Comparison of ENCODE assay signal across 8 cellular contexts in the genomic region with DNA sequence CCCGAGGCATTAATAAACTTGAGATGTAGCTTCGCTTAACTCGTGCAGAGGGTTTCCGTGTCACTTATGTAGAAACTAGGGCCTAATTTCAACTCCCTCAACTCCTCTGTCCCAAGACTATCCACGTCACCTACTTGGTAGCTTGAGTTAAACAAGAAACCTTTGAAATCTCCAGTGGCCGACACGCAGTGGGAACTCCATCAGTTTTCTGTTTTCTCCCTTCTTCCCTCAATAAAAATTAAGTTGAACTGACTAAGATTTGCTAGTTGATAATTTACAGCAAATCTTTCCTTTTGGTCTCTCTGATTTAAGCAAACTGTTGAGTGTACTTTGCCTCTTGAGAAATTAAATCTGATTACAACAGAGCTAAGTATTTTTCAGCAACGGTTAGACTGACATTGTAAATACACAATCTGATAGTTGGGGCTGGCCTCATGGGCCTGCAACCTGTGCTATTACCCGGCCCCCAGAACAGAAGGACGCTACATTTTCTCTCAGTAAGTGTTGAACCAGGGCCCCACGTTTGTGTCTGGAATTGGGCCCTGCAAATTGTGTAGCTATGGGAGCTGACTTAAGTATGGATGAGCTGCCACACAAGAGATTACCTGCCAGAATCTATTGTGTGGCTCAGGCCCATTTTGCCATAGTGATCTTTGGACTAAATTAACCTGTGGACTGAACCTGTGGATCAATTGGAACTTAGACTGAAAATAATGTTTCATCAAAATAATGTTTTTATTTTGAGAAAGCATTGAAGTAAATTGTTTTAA. TPM values are rescaled to one million over a fixed set of nuclear protein-coding genes. Genes with fewer than 3 reads are reported as not detected.
DNase-seq lines count a peak whose midpoint lies in the region; ATAC-seq and TF ChIP-seq lines count a peak whose summit lies in the region.

No MANE protein-coding gene starts in this region.

- H3K27ac ChIP-seq in BLaER1 = peak overlapping the region; percentile 88
- no peak overlapping the region for H3K27ac ChIP-seq in MM.1S (ENCODE audit: low read length)

- intact Hi-C loops in mucosa of descending colon (cut with DNase I, micrococcal nuclease) = no loop called here

- H3K4me1 ChIP-seq in BLaER1 (peaks cover 24% of the 10 kb centered on the region), MM.1S (ENCODE audit: low read length) (no peaks in the 10 kb centered on the region), mucosa of descending colon (ENCODE audit: low read depth) (peaks cover 12% of the 10 kb centered on the region)

- H3K36me3 ChIP-seq in BLaER1 (no peaks in the 10 kb centered on the region), MM.1S (replicated peaks; ENCODE audit: insufficient read depth, low read length) (no peaks in the 10 kb centered on the region), mucosa of descending colon (ENCODE audit: low read depth) (no peaks in the 10 kb centered on the region)

- no peaks in the 10 kb centered on the region for H3K27me3 ChIP-seq in BLaER1
- H3K27me3 ChIP-seq in MM.1S (replicated peaks; ENCODE audit: insufficient read depth, low read length) = no peaks in the 10 kb centered on the region

- H4K20me1 ChIP-seq in BLaER1 = peaks cover 6% of the 10 kb centered on the region; the same call in 1 of the 2 replicates
- H4K20me1 ChIP-seq in MM.1S (ENCODE audit: insufficient read depth, low read length) = no peaks in the 10 kb centered on the region

- DNase-seq in MM.1S = no peak
- no peak for DNase-seq in central memory CD8-positive, alpha-beta T cell (ENCODE audit: low spot score in 2 of 2)
- DNase-seq in mucosa of descending colon = peak in 2 of 3 donors; percentile 23 to 39
- DNase-seq in ureter (ENCODE audit: low spot score) = no peak
- no peak for DNase-seq in GM19240 (ENCODE audit: insufficient read length, low spot score)
- DNase-seq in erythroblast (lab: John Stamatoyannopoulos, UW) = no peak

- peaks cover 6% of the 10 kb centered on the region for H3K36me3 Mint-ChIP-seq in central memory CD8-positive, alpha-beta T cell (ENCODE audit: insufficient read depth)

- H3K4me3 ChIP-seq in BLaER1 (peak overlapping the region; percentile 81), MM.1S (ENCODE audit: low read length) (peak overlapping the region; percentile 81), mucosa of descending colon (peak overlapping the region; percentile 51)

- ATAC-seq in central memory CD8-positive, alpha-beta T cell (replicated peaks; ENCODE audit: extremely low read depth, poor library complexity, severe bottlenecking) = no peak
- ATAC-seq in mucosa of descending colon (peak; percentile 33), HG03342 (IDR thresholded peaks at IDR 0.05; ENCODE audit: unreplicated experiment) (no peak)

- peak overlapping the region; percentile 89 for H2AFZ ChIP-seq in MM.1S (ENCODE audit: low read length)

- no peaks in the 10 kb centered on the region for H3F3A ChIP-seq in MM.1S (ENCODE audit: insufficient read depth, low read length)

- TF ChIP-seq CTCF in MM.1S (IDR thresholded peaks at IDR 0.05; ENCODE audit: low read length) = no peak
- TF ChIP-seq CTCF in mucosa of descending colon (IDR thresholded peaks at IDR 0.05) = no peak

- H3K9me3 Mint-ChIP-seq in central memory CD8-positive, alpha-beta T cell = no peaks in the 10 kb centered on the region

- no peak for TF ChIP-seq POLR2A in erythroblast (IDR thresholded peaks at IDR 0.05; ENCODE audit: low read length)

- peak overlapping the region; percentile 88; the same call in 1 of the 2 replicates for H3K9ac ChIP-seq in BLaER1
- no peak overlapping the region for H3K9ac ChIP-seq in MM.1S (ENCODE audit: low read length)

- peak overlapping the region; percentile 88 for H3K4me2 ChIP-seq in BLaER1
- H3K4me2 ChIP-seq in MM.1S (ENCODE audit: low read depth, low read length) = peak overlapping the region; percentile 79; the same call in 1 of the 2 replicates

- peaks cover 31% of the 10 kb centered on the region for H3K4me1 Mint-ChIP-seq in central memory CD8-positive, alpha-beta T cell

- H3K4me3 Mint-ChIP-seq in central memory CD8-positive, alpha-beta T cell = peak overlapping the region; percentile 98

- H3K9me2 ChIP-seq in MM.1S (replicated peaks; ENCODE audit: insufficient read depth, low read length) = no peaks in the 10 kb centered on the region

- no peaks in the 10 kb centered on the region for H3K27me3 Mint-ChIP-seq in central memory CD8-positive, alpha-beta T cell

- H3K9me3 ChIP-seq in BLaER1 = no peaks in the 10 kb centered on the region
- no peaks in the 10 kb centered on the region for H3K9me3 ChIP-seq in MM.1S (replicated peaks; ENCODE audit: insufficient read depth, low read length)
- no peaks in the 10 kb centered on the region for H3K9me3 ChIP-seq in mucosa of descending colon

- H3K27ac Mint-ChIP-seq in central memory CD8-positive, alpha-beta T cell (ENCODE audit: low read depth) = peak overlapping the region; percentile 94

- no peaks in the 10 kb centered on the region for H3K79me2 ChIP-seq in MM.1S (ENCODE audit: low read length)

RNA-seq across cellular contexts. Expression of gene ESD, which starts 0.7 kb away (rescaled TPM):
- 10 to 100 TPM; 86.1 to 98.0 (median 97.0) TPM for total RNA-seq in mucosa of descending colon
- total RNA-seq in ureter = 90.0 TPM

Comparison
In these comparisons a context has a peak if more than half of its experiments do, and no peak if none do; other contexts are left out.
1. DNase-seq: peak in mucosa of descending colon (2 of 3); none in MM.1S (single experiment), central memory CD8-positive, alpha-beta T cell (0 of 2), ureter (single experiment), GM19240 (single experiment) and erythroblast (0 of 2).
2. Peak in every context shown above with its lines, with median percentiles within 50 percentile points of each other: H3K4me3 ChIP-seq.